ENCODE assay signal across 19 cellular contexts in the genomic region with DNA sequence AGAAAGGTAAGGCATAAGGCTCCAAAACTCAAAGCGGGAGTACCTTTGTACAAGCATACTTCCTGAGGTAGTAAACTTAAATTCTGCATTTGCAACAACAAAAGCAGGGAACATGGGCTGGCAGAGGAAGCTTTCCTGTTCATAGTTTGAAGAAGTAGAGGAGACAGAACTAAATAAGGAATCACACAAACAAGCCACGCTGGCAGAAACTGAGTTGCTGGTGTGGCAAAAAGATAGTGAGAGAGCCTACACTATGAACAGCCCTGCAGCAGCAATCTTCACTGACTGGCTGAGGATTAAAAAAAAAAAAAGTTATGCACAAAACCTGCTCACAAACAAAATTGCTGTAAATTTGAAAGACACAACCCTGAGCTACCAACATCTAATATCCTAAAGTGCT. TPM values are rescaled to one million over a fixed set of nuclear protein-coding genes. Genes with fewer than 3 reads are reported as not detected.
DNase-seq lines count a peak whose midpoint lies in the region; ATAC-seq and TF ChIP-seq lines count a peak whose summit lies in the region.
"Had no signal": no experiment of that assay in that cellular context is flagged by ENCODE, and none has a peak within 500 bp of the region (broad histone marks: within the 10 kb centered on the region; RNA-seq: fewer than 3 reads in every experiment).

No MANE protein-coding gene starts in this region.

- H3K27me3 Mint-ChIP-seq in nephron progenitor cell (ENCODE audit: low read depth, poor library complexity): no peaks in the 10 kb centered on the region

- peak overlapping the region in 1 of 2 donors; percentile 37 for H3K27ac ChIP-seq in uterus
- H3K27ac ChIP-seq: foreskin keratinocyte, KMS-11 had no signal

- intact Hi-C loops in Right ventricle myocardium inferior (cut with DNase I): no loop called here
- intact Hi-C loops in cardiac septum (cut with DNase I): no loop called here
- intact Hi-C loops in Right ventricle myocardium superior (cut with DNase I): no loop called here
- intact Hi-C loops in uterus (cut with DNase I; ENCODE audit: low total_unique reads): no loop called here

- no peaks in the 10 kb centered on the region for H3K9me3 ChIP-seq in uterus

- H3K4me3 ChIP-seq in uterus: no peak overlapping the region
- H3K4me3 ChIP-seq: GM23338 had no signal

- DNase-seq in Right ventricle myocardium inferior (ENCODE audit: missing footprints): no peak
- DNase-seq in cardiac septum (ENCODE audit: low spot score): no peak
- peak; percentile 49 for DNase-seq in Right ventricle myocardium superior
- DNase-seq in nephron progenitor cell: no peak
- no peak for DNase-seq in uterus
- no peak for DNase-seq in T1000 (lab: John Stamatoyannopoulos, UW)
- no peak for DNase-seq in A172 (ENCODE audit: low spot score)
- DNase-seq: activated CD4-positive, alpha-beta T cell treated with anti-CD3 and anti-CD28 coated beads, Interleukin-2, amount 50 U/mL, for 48 hours; COR-L47; foreskin keratinocyte; GDM1; NCI-H1436 treated with DMSO at 0.1 percent for 48 hours; NCI-H510A treated with DMSO at 0.1 percent for 48 hours; stimulated activated naive CD4-positive, alpha-beta T cell treated with Interleukin-2 at 50 U/mL for 16 hours had no signal

- H3K4me3 Mint-ChIP-seq in nephron progenitor cell: no peak overlapping the region
- H3K4me3 Mint-ChIP-seq: activated T-helper 1 cell treated with anti-CD3 and anti-CD28 coated beads, Interleukin-12 subunit alpha, Interleukin-12 subunit beta, Interleukin-2, Interleukin-4 antibody, amounts not matched to agents 30 ng/mL and 10 ng/mL and 1 ng/mL, durations not matched to agents 14 hours and 24 hours and 36 hours; GM23338; T-helper 1 cell treated with Interleukin-12 subunit alpha and Interleukin-12 subunit beta and Interleukin-4 antibody, amounts not matched to agents 30 μg/mL and 1 μg/mL, for 36 hours had no signal

- TF ChIP-seq POLR2A in uterus (IDR thresholded peaks at IDR 0.05): no peak

- peaks cover 27% of the 10 kb centered on the region for H3K36me3 Mint-ChIP-seq in nephron progenitor cell (ENCODE audit: low read depth)

- ATAC-seq in Right ventricle myocardium inferior: peak; percentile 73
- ATAC-seq in Right ventricle myocardium superior (ENCODE audit: poor library complexity): peak; percentile 80
- ATAC-seq in HG02610 (IDR thresholded peaks at IDR 0.05; ENCODE audit: unreplicated experiment): no peak
- ATAC-seq: foreskin keratinocyte, GM23338 had no signal

- H3K27me3 ChIP-seq in uterus: no peaks in the 10 kb centered on the region
- H3K27me3 ChIP-seq: foreskin keratinocyte had no signal

- H3K4me1 Mint-ChIP-seq in nephron progenitor cell: peaks cover 6% of the 10 kb centered on the region

- TF ChIP-seq CTCF in nephron progenitor cell (IDR thresholded peaks at IDR 0.05) (no peak), uterus (IDR thresholded peaks at IDR 0.05) (no peak)

- peak overlapping the region; percentile 69 for H3K27ac Mint-ChIP-seq in nephron progenitor cell
- H3K27ac Mint-ChIP-seq: activated T-helper 1 cell treated with anti-CD3 and anti-CD28 coated beads, Interleukin-12 subunit alpha, Interleukin-12 subunit beta, Interleukin-2, Interleukin-4 antibody, amounts not matched to agents 30 ng/mL and 10 ng/mL and 1 ng/mL, durations not matched to agents 14 hours and 24 hours and 36 hours; GM23338; T-helper 1 cell treated with Interleukin-12 subunit alpha and Interleukin-12 subunit beta and Interleukin-4 antibody, amounts not matched to agents 30 μg/mL and 1 μg/mL, for 36 hours had no signal

- no peaks in the 10 kb centered on the region for H3K36me3 ChIP-seq in uterus

- H3K4me1 ChIP-seq in uterus: no peaks in the 10 kb centered on the region
- H3K4me1 ChIP-seq: foreskin keratinocyte had no signal

- peaks cover 4% of the 10 kb centered on the region for H3K9me3 Mint-ChIP-seq in nephron progenitor cell
- H3K9me3 Mint-ChIP-seq: activated T-helper 1 cell treated with anti-CD3 and anti-CD28 coated beads, Interleukin-12 subunit alpha, Interleukin-12 subunit beta, Interleukin-2, Interleukin-4 antibody, amounts not matched to agents 30 ng/mL and 10 ng/mL and 1 ng/mL, durations not matched to agents 14 hours and 24 hours and 36 hours; GM23338; T-helper 1 cell treated with Interleukin-12 subunit alpha and Interleukin-12 subunit beta and Interleukin-4 antibody, amounts not matched to agents 30 μg/mL and 1 μg/mL, for 36 hours had no signal

RNA-seq across cellular contexts. Expression of gene FCHSD2, which starts 46.5 kb away (rescaled TPM):
- total RNA-seq in Right ventricle myocardium inferior (36.6 TPM), cardiac septum (56.6 TPM), Right ventricle myocardium superior (40.4 TPM), uterus (10 to 100 TPM; 13.6 to 73.9 (median 27.7) TPM)
- total RNA-seq in A172 (2014; rRNA removed; shearing (Covaris generic)): 6.3 and 8.7 TPM in 2 replicates
